In the genomic region with DNA sequence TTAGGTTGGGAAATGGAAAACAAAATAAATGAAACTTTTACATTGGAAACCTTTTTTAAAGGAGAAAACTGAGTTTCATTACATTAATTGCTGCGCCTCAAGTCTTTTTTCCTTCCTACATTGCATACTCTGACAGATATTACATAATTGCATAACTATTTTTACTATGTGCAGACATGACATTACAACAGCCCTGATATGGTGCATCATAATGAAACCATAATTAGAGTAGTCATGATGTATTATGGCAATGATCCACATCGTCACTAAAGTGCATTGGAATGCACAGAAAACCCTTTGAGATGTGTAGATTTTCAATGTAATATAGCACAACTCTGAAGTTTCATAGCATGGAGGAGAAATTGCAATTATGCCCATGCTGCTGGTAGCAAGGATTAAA, we compare ENCODE assay signal across 18 cellular contexts.
DNase-seq lines count a peak whose midpoint lies in the region; TF ChIP-seq lines count a peak whose summit lies in the region.
"Had no signal": no experiment of that assay in that cellular context is flagged by ENCODE, and none has a peak within 500 bp of the region (broad histone marks: within the 10 kb centered on the region; RNA-seq: fewer than 3 reads in every experiment).

No MANE protein-coding gene starts in this region.

- POLR2A ChIA-PET in SK-N-SH (lab: Yijun Ruan, JAX), result no interaction called here

- intact Hi-C loops in stomach (cut with DNase I; ENCODE audit: low total_unique reads), result no loop called here

- no peak overlapping the region for H3K9ac ChIP-seq in SK-N-SH

- H4K20me1 ChIP-seq in SK-N-SH (ENCODE audit: insufficient read depth), result no peaks in the 10 kb centered on the region

- no peaks in the 10 kb centered on the region for H3K36me3 Mint-ChIP-seq in osteocyte (ENCODE audit: unreplicated experiment)
- H3K36me3 Mint-ChIP-seq: CD4-positive, CD25-positive, alpha-beta regulatory T cell; IgD-negative memory B cell had no signal

- H3K27ac ChIP-seq in SK-N-SH (ENCODE audit: low read depth in 2 of 2, low read length in 1 of 2) (no peak overlapping the region; a peak in 1 of 4 replicates), stomach (no peak overlapping the region)
- H3K27ac ChIP-seq: PC-9 had no signal

- TF ChIP-seq EP300 in SK-N-SH (IDR thresholded peaks at IDR 0.05; ENCODE audit: borderline replicate concordance in 1 of 2, low read depth in 1 of 2, low read length in 1 of 2) (peak in 1 of 2 experiments; percentile 73; a peak in 1 of 4 replicates), stomach (IDR thresholded peaks at IDR 0.05) (no peak)

- TF ChIP-seq POLR2A in stomach (IDR thresholded peaks at IDR 0.05), result no peak

- H3K9me3 ChIP-seq in SK-N-SH (no peaks in the 10 kb centered on the region), stomach (no peaks in the 10 kb centered on the region)

- H2AFZ ChIP-seq in SK-N-SH (ENCODE audit: low read depth), result no peak overlapping the region
- H2AFZ ChIP-seq: PC-9 had no signal

- H3K27ac Mint-ChIP-seq in osteocyte (ENCODE audit: unreplicated experiment), result no peak overlapping the region
- H3K27ac Mint-ChIP-seq: CD4-positive, CD25-positive, alpha-beta regulatory T cell; H9; IgD-negative memory B cell had no signal

- peaks cover 2% of the 10 kb centered on the region for H3K27me3 Mint-ChIP-seq in osteocyte (ENCODE audit: unreplicated experiment)
- H3K27me3 Mint-ChIP-seq: CD4-positive, CD25-positive, alpha-beta regulatory T cell; IgD-negative memory B cell had no signal

- TF ChIP-seq RAD21 in SK-N-SH (IDR thresholded peaks at IDR 0.05; ENCODE audit: low read length), result no peak

- CTCF ChIA-PET in SK-N-SH (lab: Yijun Ruan, JAX), result interaction anchor here (1.1 to 1.2 kb wide), 2 partner anchors 12 to 1072 kb away, joined by 3 to 4 read pairs; no protein-coding TSS in a partner anchor

- peaks cover 0 to 23% of the 10 kb centered on the region in 2 experiments; a peak in 2 of 4 replicates for H3K4me1 ChIP-seq in SK-N-SH (ENCODE audit: control insufficient read depth in 1 of 2, insufficient read depth in 2 of 2, low read depth in 1 of 2, low read length in 1 of 2)
- peaks cover 0 to 9% (median 2%) of the 10 kb centered on the region in 4 donors for H3K4me1 ChIP-seq in stomach

- H3K36me3 ChIP-seq in SK-N-SH (replicated peaks in 1 of 2; ENCODE audit: control insufficient read depth in 1 of 2, insufficient read depth in 2 of 2, low read length in 1 of 2) (no peaks in the 10 kb centered on the region), stomach (no peaks in the 10 kb centered on the region)

- no peaks in the 10 kb centered on the region for H3K79me2 ChIP-seq in SK-N-SH (ENCODE audit: insufficient read depth)

- H3K4me1 Mint-ChIP-seq in osteocyte (ENCODE audit: unreplicated experiment), result peaks cover 16% of the 10 kb centered on the region

- H3K4me3 Mint-ChIP-seq in osteocyte (ENCODE audit: unreplicated experiment), result no peak overlapping the region
- H3K4me3 Mint-ChIP-seq: CD4-positive, CD25-positive, alpha-beta regulatory T cell; H9; IgD-negative memory B cell had no signal

- no peak for TF ChIP-seq CTCF in AG10803 (conservative IDR thresholded peaks at IDR 0.05; ENCODE audit: low read length)
- TF ChIP-seq CTCF in SK-N-SH (IDR thresholded peaks at IDR 0.05), result no peak
- no peak for TF ChIP-seq CTCF in fibroblast of mammary gland (conservative IDR thresholded peaks at IDR 0.05; ENCODE audit: control insufficient read depth, insufficient read depth, low read depth, low read length)
- no peak for TF ChIP-seq CTCF in osteocyte (IDR thresholded peaks at IDR 0.05)
- no peak for TF ChIP-seq CTCF in stomach (IDR thresholded peaks at IDR 0.05)

- 36% methylated on average over 2 of the region's 2 CpGs for WGBS in SK-N-SH (ENCODE audit: low lambda C conversion rate)
- WGBS in stomach, 5 donors, result 67 to 88% (median 87%) methylated on average over 2 of the region's 2 CpGs

- peaks cover 28% of the 10 kb centered on the region for H3F3A ChIP-seq in SK-N-SH (replicated peaks; ENCODE audit: insufficient read depth)

- H3K9me3 Mint-ChIP-seq in osteocyte (ENCODE audit: unreplicated experiment), result no peaks in the 10 kb centered on the region
- H3K9me3 Mint-ChIP-seq: H9 had no signal

- peak; percentile 52 for DNase-seq in AG10803 (ENCODE audit: low read depth)
- DNase-seq in ELR (ENCODE audit: low read depth), result peak; percentile 2
- DNase-seq in SK-N-SH, result no peak
- DNase-seq in fibroblast of mammary gland (ENCODE audit: low read depth), result peak; percentile 36
- no peak for DNase-seq in OCI-M2 (lab: John Stamatoyannopoulos, UW; ENCODE audit: unreplicated experiment)
- DNase-seq in osteocyte (ENCODE audit: extremely low spot score, unreplicated experiment), result no peak
- DNase-seq in stomach, result no peak
- no peak for DNase-seq in hepatic stellate cell (ENCODE audit: low spot score)
- DNase-seq: CD4-positive, CD25-positive, alpha-beta regulatory T cell; H9; Kasumi-1; NCI-H1105; NCI-H1694 treated with DMSO at 0.1 percent for 48 hours; NCI-H2107; NCI-H69; NK-92 treated with Interleukin-12 subunit alpha and Interleukin-12 subunit beta, amount 100 ng/mL, for 24 hours; PC-9 had no signal

- H3K27me3 ChIP-seq in SK-N-SH (ENCODE audit: insufficient read depth) (no peaks in the 10 kb centered on the region), stomach (no peaks in the 10 kb centered on the region)

- H3K4me3 ChIP-seq in AG10803 (ENCODE audit: low read length) (no peak overlapping the region), SK-N-SH (ENCODE audit: low read depth in 2 of 2, low read length in 1 of 2) (no peak overlapping the region), fibroblast of mammary gland (ENCODE audit: control insufficient read depth, low read depth, low read length) (no peak overlapping the region), stomach (no peak overlapping the region)
- H3K4me3 ChIP-seq: PC-9 had no signal

- no peaks in the 10 kb centered on the region for H3K9me2 ChIP-seq in SK-N-SH

- H3K4me2 ChIP-seq in SK-N-SH, result no peak overlapping the region
- H3K4me2 ChIP-seq: PC-9 had no signal

TF ChIP-seq in SK-N-SH, 30 proteins besides CTCF, POLR2A, EP300 and RAD21 (continues in another document):
- TF ChIP-seq YY1 (IDR thresholded peaks at IDR 0.05; ENCODE audit: low read depth) (no peak), FOXJ3 (CRISPR knock-in tag; IDR thresholded peaks at IDR 0.05) (no peak), GATA2 (CRISPR knock-in tag; IDR thresholded peaks at IDR 0.05) (no peak), TCF12 (IDR thresholded peaks at IDR 0.05) (peak; percentile 76), FOXM1 (IDR thresholded peaks at IDR 0.05; ENCODE audit: low read depth) (no peak)
- TF ChIP-seq, protein P1, sequence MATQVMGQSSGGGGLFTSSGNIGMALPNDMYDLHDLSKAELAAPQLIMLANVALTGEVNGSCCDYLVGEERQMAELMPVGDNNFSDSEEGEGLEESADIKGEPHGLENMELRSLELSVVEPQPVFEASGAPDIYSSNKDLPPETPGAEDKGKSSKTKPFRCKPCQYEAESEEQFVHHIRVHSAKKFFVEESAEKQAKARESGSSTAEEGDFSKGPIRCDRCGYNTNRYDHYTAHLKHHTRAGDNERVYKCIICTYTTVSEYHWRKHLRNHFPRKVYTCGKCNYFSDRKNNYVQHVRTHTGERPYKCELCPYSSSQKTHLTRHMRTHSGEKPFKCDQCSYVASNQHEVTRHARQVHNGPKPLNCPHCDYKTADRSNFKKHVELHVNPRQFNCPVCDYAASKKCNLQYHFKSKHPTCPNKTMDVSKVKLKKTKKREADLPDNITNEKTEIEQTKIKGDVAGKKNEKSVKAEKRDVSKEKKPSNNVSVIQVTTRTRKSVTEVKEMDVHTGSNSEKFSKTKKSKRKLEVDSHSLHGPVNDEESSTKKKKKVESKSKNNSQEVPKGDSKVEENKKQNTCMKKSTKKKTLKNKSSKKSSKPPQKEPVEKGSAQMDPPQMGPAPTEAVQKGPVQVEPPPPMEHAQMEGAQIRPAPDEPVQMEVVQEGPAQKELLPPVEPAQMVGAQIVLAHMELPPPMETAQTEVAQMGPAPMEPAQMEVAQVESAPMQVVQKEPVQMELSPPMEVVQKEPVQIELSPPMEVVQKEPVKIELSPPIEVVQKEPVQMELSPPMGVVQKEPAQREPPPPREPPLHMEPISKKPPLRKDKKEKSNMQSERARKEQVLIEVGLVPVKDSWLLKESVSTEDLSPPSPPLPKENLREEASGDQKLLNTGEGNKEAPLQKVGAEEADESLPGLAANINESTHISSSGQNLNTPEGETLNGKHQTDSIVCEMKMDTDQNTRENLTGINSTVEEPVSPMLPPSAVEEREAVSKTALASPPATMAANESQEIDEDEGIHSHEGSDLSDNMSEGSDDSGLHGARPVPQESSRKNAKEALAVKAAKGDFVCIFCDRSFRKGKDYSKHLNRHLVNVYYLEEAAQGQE (IDR thresholded peaks at IDR 0.05; ENCODE audit: low read depth, low read length), result no peak
- TF ChIP-seq, protein P2, sequence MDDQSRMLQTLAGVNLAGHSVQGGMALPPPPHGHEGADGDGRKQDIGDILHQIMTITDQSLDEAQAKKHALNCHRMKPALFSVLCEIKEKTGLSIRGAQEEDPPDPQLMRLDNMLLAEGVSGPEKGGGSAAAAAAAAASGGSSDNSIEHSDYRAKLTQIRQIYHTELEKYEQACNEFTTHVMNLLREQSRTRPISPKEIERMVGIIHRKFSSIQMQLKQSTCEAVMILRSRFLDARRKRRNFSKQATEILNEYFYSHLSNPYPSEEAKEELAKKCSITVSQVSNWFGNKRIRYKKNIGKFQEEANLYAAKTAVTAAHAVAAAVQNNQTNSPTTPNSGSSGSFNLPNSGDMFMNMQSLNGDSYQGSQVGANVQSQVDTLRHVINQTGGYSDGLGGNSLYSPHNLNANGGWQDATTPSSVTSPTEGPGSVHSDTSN (IDR thresholded peaks at IDR 0.05), result peak; percentile 93
- TF ChIP-seq, protein P3, sequence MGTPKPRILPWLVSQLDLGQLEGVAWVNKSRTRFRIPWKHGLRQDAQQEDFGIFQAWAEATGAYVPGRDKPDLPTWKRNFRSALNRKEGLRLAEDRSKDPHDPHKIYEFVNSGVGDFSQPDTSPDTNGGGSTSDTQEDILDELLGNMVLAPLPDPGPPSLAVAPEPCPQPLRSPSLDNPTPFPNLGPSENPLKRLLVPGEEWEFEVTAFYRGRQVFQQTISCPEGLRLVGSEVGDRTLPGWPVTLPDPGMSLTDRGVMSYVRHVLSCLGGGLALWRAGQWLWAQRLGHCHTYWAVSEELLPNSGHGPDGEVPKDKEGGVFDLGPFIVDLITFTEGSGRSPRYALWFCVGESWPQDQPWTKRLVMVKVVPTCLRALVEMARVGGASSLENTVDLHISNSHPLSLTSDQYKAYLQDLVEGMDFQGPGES (IDR thresholded peaks at IDR 0.05; ENCODE audit: low read depth, low read length), result no peak
- TF ChIP-seq, protein P4, sequence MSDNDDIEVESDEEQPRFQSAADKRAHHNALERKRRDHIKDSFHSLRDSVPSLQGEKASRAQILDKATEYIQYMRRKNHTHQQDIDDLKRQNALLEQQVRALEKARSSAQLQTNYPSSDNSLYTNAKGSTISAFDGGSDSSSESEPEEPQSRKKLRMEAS (IDR thresholded peaks at IDR 0.05; ENCODE audit: low read depth), result no peak

Comparison
In these comparisons a context has a peak if more than half of its experiments do, and no peak if none do; other contexts are left out.
1. DNase-seq: peak in AG10803 (single experiment), ELR (single experiment) and fibroblast of mammary gland (single experiment); none in SK-N-SH (single experiment), OCI-M2 (single experiment), osteocyte (single experiment), stomach (single experiment) and hepatic stellate cell (single experiment).